Comparison of ENCODE assay signal across 1 cellular context in the genomic region with DNA sequence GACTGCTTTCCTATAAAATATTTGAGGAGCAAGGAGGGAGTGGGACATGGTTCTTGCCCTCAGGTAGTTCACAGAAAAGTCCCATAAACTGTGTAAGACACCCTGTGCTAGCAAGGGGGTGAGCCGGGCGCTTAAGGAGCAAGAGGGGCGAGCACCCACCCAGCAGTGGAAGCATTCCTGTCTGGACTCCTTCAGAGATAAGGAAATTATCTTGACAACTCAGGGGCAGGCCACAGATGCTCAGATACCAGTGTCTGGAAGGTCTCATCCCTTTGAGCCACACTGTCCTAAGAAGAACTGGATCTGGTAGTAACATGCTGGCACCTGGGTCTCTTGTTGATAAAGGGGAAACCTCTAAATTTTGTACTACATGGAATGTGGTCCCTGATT.
TF ChIP-seq lines count a peak whose summit lies in the region.

No MANE protein-coding gene starts in this region.

TF ChIP-seq in IMR-90, 13 proteins besides CTCF, POLR2A, EP300 and RAD21 (continued from another document):
- TF ChIP-seq CEBPB (IDR thresholded peaks at IDR 0.05; ENCODE audit: low read depth, low read length) (no peak), RFX5 (IDR thresholded peaks at IDR 0.05; ENCODE audit: low read depth, low read length) (no peak), SMC3 (IDR thresholded peaks at IDR 0.05; ENCODE audit: low read depth, low read length) (no peak)
